ENCODE assay signal across 1 cellular context in the genomic region with DNA sequence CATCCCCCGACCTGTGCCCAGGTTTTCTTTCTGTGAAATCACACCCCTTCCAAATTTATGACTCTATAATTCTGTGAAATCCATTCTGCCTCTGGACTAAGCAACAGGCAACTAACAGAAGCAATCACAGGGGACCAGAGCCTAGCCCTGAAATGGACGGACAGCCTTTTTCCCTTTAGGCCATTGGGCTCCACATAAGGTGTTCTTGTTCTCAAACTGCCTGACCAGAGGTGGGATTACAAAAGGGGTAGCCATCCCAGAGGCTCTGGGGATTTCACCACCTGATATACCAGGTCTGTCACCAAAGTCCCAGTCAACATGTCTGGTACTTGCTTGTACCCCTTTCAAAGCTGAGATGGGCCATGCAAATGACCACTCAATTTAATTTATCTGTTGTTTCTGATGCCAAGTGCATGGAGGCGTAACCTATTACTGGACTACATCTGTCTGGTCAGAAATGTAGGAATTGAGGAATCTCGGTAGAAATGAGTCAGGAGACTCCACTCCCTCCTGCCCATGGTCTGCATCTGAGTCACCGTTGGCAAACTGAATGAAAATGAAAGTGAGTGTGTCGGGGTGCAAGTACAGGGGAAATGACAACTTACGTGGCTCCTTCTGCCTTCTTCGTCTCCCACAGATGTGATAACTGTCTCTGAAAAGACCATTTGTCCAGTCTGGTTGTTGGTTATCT.
TF ChIP-seq lines count a peak whose summit lies in the region.

No MANE protein-coding gene starts in this region.

TF ChIP-seq in SK-N-SH, 30 proteins besides CTCF, POLR2A, EP300 and RAD21 (continued from another document):
- TF ChIP-seq, protein P1, sequence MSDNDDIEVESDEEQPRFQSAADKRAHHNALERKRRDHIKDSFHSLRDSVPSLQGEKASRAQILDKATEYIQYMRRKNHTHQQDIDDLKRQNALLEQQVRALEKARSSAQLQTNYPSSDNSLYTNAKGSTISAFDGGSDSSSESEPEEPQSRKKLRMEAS (IDR thresholded peaks at IDR 0.05; ENCODE audit: low read depth) = peak; percentile 40; the same call in 1 of the 2 replicates
- TF ChIP-seq CHD2 (IDR thresholded peaks at IDR 0.05; ENCODE audit: low read length, partially characterized antibody) (no peak), SMC3 (IDR thresholded peaks at IDR 0.05; ENCODE audit: low read depth, low read length) (no peak), FOSL2 (IDR thresholded peaks at IDR 0.05; ENCODE audit: borderline replicate concordance, low read depth) (peak; percentile 99), TAF1 (IDR thresholded peaks at IDR 0.05; ENCODE audit: borderline replicate concordance, low read depth, low read length) (no peak), SIN3A (IDR thresholded peaks at IDR 0.05; ENCODE audit: borderline replicate concordance, low read depth, low read length) (peak; percentile 68; the same call in 1 of the 2 replicates)
- TF ChIP-seq, protein P2, sequence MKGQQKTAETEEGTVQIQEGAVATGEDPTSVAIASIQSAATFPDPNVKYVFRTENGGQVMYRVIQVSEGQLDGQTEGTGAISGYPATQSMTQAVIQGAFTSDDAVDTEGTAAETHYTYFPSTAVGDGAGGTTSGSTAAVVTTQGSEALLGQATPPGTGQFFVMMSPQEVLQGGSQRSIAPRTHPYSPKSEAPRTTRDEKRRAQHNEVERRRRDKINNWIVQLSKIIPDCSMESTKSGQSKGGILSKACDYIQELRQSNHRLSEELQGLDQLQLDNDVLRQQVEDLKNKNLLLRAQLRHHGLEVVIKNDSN (IDR thresholded peaks at IDR 0.05; ENCODE audit: borderline replicate concordance, low read depth) = no peak
- TF ChIP-seq, protein P3, sequence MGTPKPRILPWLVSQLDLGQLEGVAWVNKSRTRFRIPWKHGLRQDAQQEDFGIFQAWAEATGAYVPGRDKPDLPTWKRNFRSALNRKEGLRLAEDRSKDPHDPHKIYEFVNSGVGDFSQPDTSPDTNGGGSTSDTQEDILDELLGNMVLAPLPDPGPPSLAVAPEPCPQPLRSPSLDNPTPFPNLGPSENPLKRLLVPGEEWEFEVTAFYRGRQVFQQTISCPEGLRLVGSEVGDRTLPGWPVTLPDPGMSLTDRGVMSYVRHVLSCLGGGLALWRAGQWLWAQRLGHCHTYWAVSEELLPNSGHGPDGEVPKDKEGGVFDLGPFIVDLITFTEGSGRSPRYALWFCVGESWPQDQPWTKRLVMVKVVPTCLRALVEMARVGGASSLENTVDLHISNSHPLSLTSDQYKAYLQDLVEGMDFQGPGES (IDR thresholded peaks at IDR 0.05; ENCODE audit: low read depth, low read length) = no peak
- TF ChIP-seq, protein P4, sequence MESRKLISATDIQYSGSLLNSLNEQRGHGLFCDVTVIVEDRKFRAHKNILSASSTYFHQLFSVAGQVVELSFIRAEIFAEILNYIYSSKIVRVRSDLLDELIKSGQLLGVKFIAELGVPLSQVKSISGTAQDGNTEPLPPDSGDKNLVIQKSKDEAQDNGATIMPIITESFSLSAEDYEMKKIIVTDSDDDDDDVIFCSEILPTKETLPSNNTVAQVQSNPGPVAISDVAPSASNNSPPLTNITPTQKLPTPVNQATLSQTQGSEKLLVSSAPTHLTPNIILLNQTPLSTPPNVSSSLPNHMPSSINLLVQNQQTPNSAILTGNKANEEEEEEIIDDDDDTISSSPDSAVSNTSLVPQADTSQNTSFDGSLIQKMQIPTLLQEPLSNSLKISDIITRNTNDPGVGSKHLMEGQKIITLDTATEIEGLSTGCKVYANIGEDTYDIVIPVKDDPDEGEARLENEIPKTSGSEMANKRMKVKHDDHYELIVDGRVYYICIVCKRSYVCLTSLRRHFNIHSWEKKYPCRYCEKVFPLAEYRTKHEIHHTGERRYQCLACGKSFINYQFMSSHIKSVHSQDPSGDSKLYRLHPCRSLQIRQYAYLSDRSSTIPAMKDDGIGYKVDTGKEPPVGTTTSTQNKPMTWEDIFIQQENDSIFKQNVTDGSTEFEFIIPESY (IDR thresholded peaks at IDR 0.05; ENCODE audit: borderline replicate concordance, low read depth) = peak; percentile 67; the same call in 1 of the 2 replicates
